In the genomic region with DNA sequence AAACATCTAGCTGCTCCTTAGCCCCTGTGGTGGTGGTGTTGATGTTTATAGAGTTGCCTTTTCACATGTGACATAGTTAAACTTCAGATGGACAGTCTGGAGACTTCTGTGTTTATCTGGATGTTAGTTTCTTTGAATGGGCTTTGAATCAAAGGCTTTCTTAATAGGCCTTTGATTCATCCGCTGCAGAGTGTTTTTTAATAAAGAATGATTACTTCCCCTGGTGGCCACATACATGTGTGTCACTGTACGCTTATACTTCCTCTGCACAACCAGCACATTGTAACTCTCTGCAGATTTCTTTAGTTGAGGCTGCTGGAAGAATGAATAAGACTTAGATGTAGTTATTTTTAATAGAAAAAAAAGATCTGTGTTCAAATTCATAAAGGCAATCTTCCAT, we compare ENCODE assay signal across 20 cellular contexts.
DNase-seq lines count a peak whose midpoint lies in the region; ATAC-seq, FAIRE-seq and TF ChIP-seq lines count a peak whose summit lies in the region.
"Had no signal": no experiment of that assay in that cellular context is flagged by ENCODE, and none has a peak within 500 bp of the region (broad histone marks: within the 10 kb centered on the region; RNA-seq: fewer than 3 reads in every experiment).

No MANE protein-coding gene starts in this region.

- H3K27ac ChIP-seq in AG04450 (ENCODE audit: low read depth, low read length) = no peak overlapping the region
- H3K27ac ChIP-seq: ovary, Peyer's patch had no signal

- H3K4me3 Mint-ChIP-seq in activated T-cell treated with anti-CD3 and anti-CD28 coated beads, Interleukin-2, amount 50 U/mL, for 72 hours = no peak overlapping the region

- no peak for DNase-seq in AG04450 (ENCODE audit: low read depth, low spot score)
- peak; percentile 50 for DNase-seq in RPMI7951 (ENCODE audit: low read depth)
- no peak for DNase-seq in GM03348 (ENCODE audit: low spot score)
- DNase-seq in activated T-cell treated with anti-CD3 and anti-CD28 coated beads, Interleukin-2, amount 50 U/mL, for 72 hours = no peak
- DNase-seq in H7 = no peak
- DNase-seq: activated CD4-positive, alpha-beta T cell treated with anti-CD3 and anti-CD28 coated beads, Interleukin-2, amount 50 U/mL, for 1 hour; activated naive CD4-positive, alpha-beta T cell treated with anti-CD3 and anti-CD28 coated beads, Interleukin-2, amount 50 U/mL, for 16 hours; KBM-7; NCI-H1417 treated with DMSO at 0.1 percent for 48 hours; NCI-H510A; ovary; Peyer's patch; stimulated activated CD4-positive, alpha-beta T cell treated with anti-CD3 and anti-CD28 coated beads, Interleukin-4, amount 100 ng/mL, for 1 hour had no signal

- no peaks in the 10 kb centered on the region for H3K27me3 ChIP-seq in AG04450 (ENCODE audit: control insufficient read depth, insufficient read depth, low read length)
- no peaks in the 10 kb centered on the region for H3K27me3 ChIP-seq in H7 (ENCODE audit: control insufficient read depth, insufficient read depth, low read length)
- H3K27me3 ChIP-seq: ovary, Peyer's patch had no signal

- no peaks in the 10 kb centered on the region for H3K9me3 ChIP-seq in AG04450 (ENCODE audit: control insufficient read depth, insufficient read depth, low read length)
- H3K9me3 ChIP-seq: ovary, Peyer's patch had no signal

- no peak overlapping the region for H3K27ac Mint-ChIP-seq in activated T-cell treated with anti-CD3 and anti-CD28 coated beads, Interleukin-2, amount 50 U/mL, for 72 hours

- no peaks in the 10 kb centered on the region for H3K9me3 Mint-ChIP-seq in activated T-cell treated with anti-CD3 and anti-CD28 coated beads, Interleukin-2, amount 50 U/mL, for 72 hours

- POLR2A ChIA-PET in AG04450 (lab: Yijun Ruan, JAX) = no interaction called here

- TF ChIP-seq CTCF in AG04450 (IDR thresholded peaks at IDR 0.05; ENCODE audit: low read depth, low read length) (0 out of 2 replicates have a peak, but pooled peaks have one; percentile 7), GM12873 (IDR thresholded peaks at IDR 0.05; ENCODE audit: insufficient read depth, low read depth, low read length, missing control alignments) (peak; percentile 4)

- no peaks in the 10 kb centered on the region for H3K4me1 Mint-ChIP-seq in activated T-cell treated with anti-CD3 and anti-CD28 coated beads, Interleukin-2, amount 50 U/mL, for 72 hours (ENCODE audit: low read depth)

- no peak overlapping the region for H3K4me3 ChIP-seq in AG04450 (ENCODE audit: low read depth, low read length)
- no peak overlapping the region for H3K4me3 ChIP-seq in H7 (ENCODE audit: insufficient read depth, low read depth, low read length)
- H3K4me3 ChIP-seq: ovary, Peyer's patch had no signal

- peaks cover 42% of the 10 kb centered on the region for H3K27me3 Mint-ChIP-seq in activated T-cell treated with anti-CD3 and anti-CD28 coated beads, Interleukin-2, amount 50 U/mL, for 72 hours (ENCODE audit: low read depth)

- peak; percentile 38 for FAIRE-seq in islet of Langerhans (lab: Jason Lieb, UNC)
- FAIRE-seq: astrocyte, endothelial cell of umbilical vein, frontal cortex, H1 had no signal

- no peak for ATAC-seq in activated T-cell treated with anti-CD3 and anti-CD28 coated beads, Interleukin-2, amount 50 U/mL, for 72 hours (replicated peaks in 1 of 2)
- ATAC-seq: left lobe of liver had no signal

- H3K36me3 Mint-ChIP-seq in activated T-cell treated with anti-CD3 and anti-CD28 coated beads, Interleukin-2, amount 50 U/mL, for 72 hours (ENCODE audit: insufficient read depth in 2 of 2) = peaks cover 0 to 1% of the 10 kb centered on the region in 2 donors

- no peaks in the 10 kb centered on the region for H3K36me3 ChIP-seq in H7 (replicated peaks; ENCODE audit: control insufficient read depth, insufficient read depth, low read length)
- H3K36me3 ChIP-seq: ovary, Peyer's patch had no signal

- CTCF ChIA-PET in AG04450 (lab: Charles Lee) = no interaction called here
